9 cellular contexts compared by ENCODE assay signal in genomic region chr16:3095869-3096268, GRCh38. TPM values are rescaled to one million over a fixed set of nuclear protein-coding genes. Genes with fewer than 3 reads are reported as not detected.
A peak's percentile ranks its signal among the peaks of the same experiment; 100 is the strongest.
DNase-seq lines count a peak whose midpoint lies in the region; ATAC-seq and TF ChIP-seq lines count a peak whose summit lies in the region.
"Had no signal": no experiment of that assay in that cellular context is flagged by ENCODE, and none has a peak within 500 bp of the region (broad histone marks: within the 10 kb centered on the region; RNA-seq: fewer than 3 reads in every experiment).

No MANE protein-coding gene starts in this region.

- H3K36me3 ChIP-seq in cardiac muscle cell (no peaks in the 10 kb centered on the region), uterus (no peaks in the 10 kb centered on the region)

- H3K4me1 ChIP-seq in cardiac muscle cell (ENCODE audit: low read depth) (peaks cover 5% of the 10 kb centered on the region), uterus (no peaks in the 10 kb centered on the region)

- ATAC-seq in GM19025 (IDR thresholded peaks at IDR 0.05; ENCODE audit: low read depth, unreplicated experiment) (peak; percentile 57), HG03565 (IDR thresholded peaks at IDR 0.05; ENCODE audit: unreplicated experiment) (no peak)
- ATAC-seq: body of pancreas had no signal

- H3K27me3 ChIP-seq in cardiac muscle cell (peaks cover 18% of the 10 kb centered on the region), uterus (peaks cover 0 to 6% of the 10 kb centered on the region in 2 donors)
- H3K27me3 ChIP-seq: body of pancreas had no signal

- TF ChIP-seq CTCF in AG09309 (IDR thresholded peaks at IDR 0.05; ENCODE audit: control insufficient read depth, insufficient read depth, low read depth, low read length, missing control alignments) (peak; percentile 14), cardiac muscle cell (IDR thresholded peaks at IDR 0.05; ENCODE audit: low read depth, low read length) (peak; percentile 22), uterus (IDR thresholded peaks at IDR 0.05) (peak in 1 of 4 experiments; percentile 9)

- DNase-seq in AG09309 (ENCODE audit: low read depth) (no peak), cardiac muscle cell (ENCODE audit: low read depth in 1 of 2, low spot score in 1 of 2) (no peak), NCI-H2107 (lab: John Stamatoyannopoulos, UW) (no peak), uterus (no peak)
- peak; percentile 69 to 80 for DNase-seq in activated CD4-positive, alpha-beta T cell treated with anti-CD3 and anti-CD28 coated beads, Interleukin-2, amount 50 U/mL, for 48 hours

- intact Hi-C loops in uterus (cut with DNase I; ENCODE audit: low total_unique reads): no loop called here

- no peak for TF ChIP-seq EP300 in Ishikawa (IDR thresholded peaks at IDR 0.05; ENCODE audit: borderline replicate concordance)

- peak; percentile 17; the same call in 1 of the 2 replicates for TF ChIP-seq RAD21 in Ishikawa (IDR thresholded peaks at IDR 0.05; ENCODE audit: low read depth)

- TF ChIP-seq POLR2A in uterus (IDR thresholded peaks at IDR 0.05): no peak

- no peak overlapping the region for H3K4me3 ChIP-seq in AG09309 (ENCODE audit: control insufficient read depth, low read depth, low read length)
- no peak overlapping the region for H3K4me3 ChIP-seq in cardiac muscle cell
- H3K4me3 ChIP-seq in uterus: no peak overlapping the region
- H3K4me3 ChIP-seq: body of pancreas had no signal

- H3K9me3 ChIP-seq in cardiac muscle cell (ENCODE audit: low read depth) (no peaks in the 10 kb centered on the region), uterus (no peaks in the 10 kb centered on the region)
- H3K9me3 ChIP-seq: body of pancreas had no signal

- H3K27ac ChIP-seq in cardiac muscle cell: no peak overlapping the region
- no peak overlapping the region for H3K27ac ChIP-seq in uterus
- H3K27ac ChIP-seq: body of pancreas had no signal

TF ChIP-seq in Ishikawa, 13 proteins besides CTCF, POLR2A, EP300 and RAD21:
- no peak for TF ChIP-seq ZBTB7A (IDR thresholded peaks at IDR 0.05; ENCODE audit: low read depth)
- TF ChIP-seq MAX (IDR thresholded peaks at IDR 0.05): no peak
TF ChIP-seq in Ishikawa: peak in this region for 0.

RNA-seq across cellular contexts. Expression of gene ZSCAN10, which starts 3.2 kb away (rescaled TPM):
- total RNA-seq in cardiac muscle cell (0.42 and 0.78 TPM in 2 replicates), uterus (not detected)
- 0.74 TPM in 1 of 2 replicates, not detected in the other for polyA plus RNA-seq in cardiac muscle cell
- total RNA-seq: body of pancreas had no signal

RNA-seq across cellular contexts. Expression of gene ZNF205, which starts 16.5 kb away (rescaled TPM):
- total RNA-seq in cardiac muscle cell: 26.7 and 37.3 TPM in 2 replicates
- 13.2 and 14.4 TPM in 2 replicates for polyA plus RNA-seq in cardiac muscle cell
- total RNA-seq in uterus: 10 to 100 TPM; 12.9 to 26.9 (median 18.3) TPM

RNA-seq across cellular contexts. Expression of gene IL32, which starts 30.4 kb away (rescaled TPM):
- total RNA-seq in cardiac muscle cell: 0.66 TPM in 1 of 2 replicates, not detected in the other
- polyA plus RNA-seq in cardiac muscle cell: 0.35 TPM in 1 of 2 replicates, not detected in the other
- 10 to 100 TPM in 3 of 4 donors, 1 to 10 TPM in 1; 7.5 to 37.1 (median 20.9) TPM for total RNA-seq in uterus

RNA-seq across cellular contexts. Expression of gene ZNF213, which starts 39.0 kb away (rescaled TPM):
- 7.5 and 8.4 TPM in 2 replicates for total RNA-seq in cardiac muscle cell
- 10.1 and 13.6 TPM in 2 replicates for polyA plus RNA-seq in cardiac muscle cell
- 100 to 1,000 TPM in 1 of 4 donors, 10 to 100 TPM in 1, 1 to 10 TPM in 1, under 1 TPM in 1; 0.77 to 101 (median 11.1) TPM for total RNA-seq in uterus

RNA-seq across cellular contexts. Expression of gene MMP25, which starts 49.5 kb away (rescaled TPM):
- total RNA-seq in cardiac muscle cell (0.03 TPM in 1 of 2 replicates, not detected in the other), uterus (1 to 10 TPM in 1 of 4 donors, under 1 TPM in 1, not detected in 2; 0.21 to 1.1 TPM)
- 4.3 and 5.8 TPM in 2 replicates for polyA plus RNA-seq in cardiac muscle cell

Comparison
In these comparisons a context has a peak if more than half of its experiments do, and no peak if none do; other contexts are left out.
1. DNase-seq: peak in activated CD4-positive, alpha-beta T cell treated with anti-CD3 and anti-CD28 coated beads, Interleukin-2, amount 50 U/mL, for 48 hours (2 of 2); none in AG09309 (single experiment), cardiac muscle cell (0 of 2), NCI-H2107 (single experiment) and uterus (0 of 2).